7 cellular contexts compared by ENCODE assay signal in genomic region chr2:21012557-21012937, GRCh38. TPM values are rescaled to one million over a fixed set of nuclear protein-coding genes. Genes with fewer than 3 reads are reported as not detected.
"Had no signal": no experiment of that assay in that cellular context is flagged by ENCODE, and none has a peak within 500 bp of the region (broad histone marks: within the 10 kb centered on the region; RNA-seq: fewer than 3 reads in every experiment).

No MANE protein-coding gene starts in this region.

- H3K27ac ChIP-seq: HL-60, KMS-11 had no signal

- FAIRE-seq: HTR-8/SVneo had no signal

- H3K9ac ChIP-seq: KMS-11 had no signal

- DNase-seq: KBM-7, KG1 had no signal

- H3K4me2 ChIP-seq: KMS-11 had no signal

RNA-seq across cellular contexts. Expression of gene APOB, which starts 31.3 kb away (rescaled TPM):
- total RNA-seq: HT-29 had no signal
- polyA plus RNA-seq: IgD-negative memory B cell had no signal
